In genomic region chr17:47323382-47324223, GRCh38 we compare ENCODE assay signal across 1 cellular context.
A peak's percentile ranks its signal among the peaks of the same experiment; 100 is the strongest.
TF ChIP-seq lines count a peak whose summit lies in the region.

Gene EFCAB13, plus strand, starts transcription at chr17:47323955. Its CDS starts 4,399 bp downstream, at chr17:47328354.

TF ChIP-seq in HepG2, 621 proteins besides CTCF, POLR2A, EP300 and RAD21 (continued from another document and continues in another):
- TF ChIP-seq ZUFSP (CRISPR knock-in tag; IDR thresholded peaks at IDR 0.05; ENCODE audit: borderline replicate concordance) (no peak), CBX5 (CRISPR knock-in tag; IDR thresholded peaks at IDR 0.05; ENCODE audit: borderline replicate concordance) (peak; percentile 67; the same call in 1 of the 2 replicates), ARID2 (CRISPR knock-in tag; IDR thresholded peaks at IDR 0.05; ENCODE audit: borderline replicate concordance) (peak; percentile 58; the same call in 1 of the 2 replicates), ZNF503 (CRISPR knock-in tag; IDR thresholded peaks at IDR 0.05) (no peak), ZNF143 (CRISPR knock-in tag; IDR thresholded peaks at IDR 0.05) (peak; percentile 81), ONECUT2 (CRISPR knock-in tag; IDR thresholded peaks at IDR 0.05) (no peak), ATF3 (CRISPR knock-in tag; IDR thresholded peaks at IDR 0.05) (peak; percentile 70), TMF1 (CRISPR knock-in tag; IDR thresholded peaks at IDR 0.05; ENCODE audit: low read depth) (peak; percentile 99), KAT2B (IDR thresholded peaks at IDR 0.05; ENCODE audit: borderline replicate concordance, low read depth, low read length) (no peak), ZNF557 (CRISPR knock-in tag; IDR thresholded peaks at IDR 0.05) (peak; percentile 76; the same call in 1 of the 2 replicates), SKI (IDR thresholded peaks at IDR 0.05; ENCODE audit: partially characterized antibody) (peak; percentile 57), KMT2A (CRISPR knock-in tag; IDR thresholded peaks at IDR 0.05) (peak; percentile 85), JDP2 (CRISPR knock-in tag; IDR thresholded peaks at IDR 0.05; ENCODE audit: borderline replicate concordance) (peak; percentile 67), TFE3 (CRISPR knock-in tag; IDR thresholded peaks at IDR 0.05) (peak; percentile 76), CERS6 (CRISPR knock-in tag; IDR thresholded peaks at IDR 0.05) (no peak; the same call in 1 of the 2 replicates), STAT5B (CRISPR knock-in tag; IDR thresholded peaks at IDR 0.05) (peak; percentile 91; the same call in 1 of the 2 replicates), ZNF710 (CRISPR knock-in tag; IDR thresholded peaks at IDR 0.05; ENCODE audit: borderline replicate concordance) (peak; percentile 85; the same call in 1 of the 2 replicates), HES4 (CRISPR knock-in tag; IDR thresholded peaks at IDR 0.05; ENCODE audit: borderline replicate concordance) (peak; percentile 92), PHF20 (CRISPR knock-in tag; IDR thresholded peaks at IDR 0.05) (peak; percentile 81), CREB1 (IDR thresholded peaks at IDR 0.05) (peak; percentile 64; the same call in 1 of the 2 replicates), CREB1 (CRISPR knock-in tag; IDR thresholded peaks at IDR 0.05) (no peak), LBX2 (CRISPR knock-in tag; IDR thresholded peaks at IDR 0.05; ENCODE audit: borderline replicate concordance) (peak; percentile 98; the same call in 1 of the 2 replicates), ZNF7 (CRISPR knock-in tag; IDR thresholded peaks at IDR 0.05) (no peak), IRF2 (CRISPR knock-in tag; IDR thresholded peaks at IDR 0.05) (peak; percentile 88), RXRA (CRISPR knock-in tag; IDR thresholded peaks at IDR 0.05) (peak; percentile 73; the same call in 1 of the 2 replicates), NFE2 (CRISPR knock-in tag; IDR thresholded peaks at IDR 0.05) (no peak), MXI1 (IDR thresholded peaks at IDR 0.05; ENCODE audit: borderline replicate concordance, low read depth, low read length) (peak; percentile 32; the same call in 1 of the 3 replicates), FIP1L1 (IDR thresholded peaks at IDR 0.05; ENCODE audit: borderline replicate concordance, insufficient read depth, low read depth, low read length) (no peak), TOPORS (CRISPR knock-in tag; IDR thresholded peaks at IDR 0.05) (peak; percentile 85; the same call in 1 of the 2 replicates), TP53 (CRISPR knock-in tag; conservative IDR thresholded peaks at IDR 0.05) (no peak), TCF7L2 (IDR thresholded peaks at IDR 0.05; ENCODE audit: low read depth, low read length) (no peak), HMG20B (CRISPR knock-in tag; conservative IDR thresholded peaks at IDR 0.05) (no peak), MAFK (conservative IDR thresholded peaks at IDR 0.05 in 1 of 2, IDR thresholded peaks at IDR 0.05 in 1 of 2; ENCODE audit: low read length in 2 of 2) (no peak), SMYD3 (CRISPR knock-in tag; IDR thresholded peaks at IDR 0.05) (peak; percentile 80; the same call in 1 of the 2 replicates), ARNT2 (CRISPR knock-in tag; IDR thresholded peaks at IDR 0.05; ENCODE audit: low read depth) (peak; percentile 97), SALL1 (CRISPR knock-in tag; IDR thresholded peaks at IDR 0.05) (peak; percentile 98), ZNF558 (CRISPR knock-in tag; IDR thresholded peaks at IDR 0.05; ENCODE audit: borderline replicate concordance) (peak; percentile 98; the same call in 1 of the 2 replicates), ARID5B (CRISPR knock-in tag; IDR thresholded peaks at IDR 0.05) (peak; percentile 74), ZNF432 (CRISPR knock-in tag; IDR thresholded peaks at IDR 0.05; ENCODE audit: borderline replicate concordance) (no peak), RERE (CRISPR knock-in tag; IDR thresholded peaks at IDR 0.05; ENCODE audit: low read depth) (no peak; the same call in 1 of the 2 replicates), TARDBP (CRISPR knock-in tag; IDR thresholded peaks at IDR 0.05) (peak; percentile 92), RFX3 (CRISPR knock-in tag; IDR thresholded peaks at IDR 0.05) (no peak), SNRNP70 (IDR thresholded peaks at IDR 0.05; ENCODE audit: low read depth, low read length) (no peak), HMG20A (CRISPR knock-in tag; IDR thresholded peaks at IDR 0.05; ENCODE audit: borderline replicate concordance) (no peak)
